1 cellular context compared by ENCODE assay signal in the genomic region with DNA sequence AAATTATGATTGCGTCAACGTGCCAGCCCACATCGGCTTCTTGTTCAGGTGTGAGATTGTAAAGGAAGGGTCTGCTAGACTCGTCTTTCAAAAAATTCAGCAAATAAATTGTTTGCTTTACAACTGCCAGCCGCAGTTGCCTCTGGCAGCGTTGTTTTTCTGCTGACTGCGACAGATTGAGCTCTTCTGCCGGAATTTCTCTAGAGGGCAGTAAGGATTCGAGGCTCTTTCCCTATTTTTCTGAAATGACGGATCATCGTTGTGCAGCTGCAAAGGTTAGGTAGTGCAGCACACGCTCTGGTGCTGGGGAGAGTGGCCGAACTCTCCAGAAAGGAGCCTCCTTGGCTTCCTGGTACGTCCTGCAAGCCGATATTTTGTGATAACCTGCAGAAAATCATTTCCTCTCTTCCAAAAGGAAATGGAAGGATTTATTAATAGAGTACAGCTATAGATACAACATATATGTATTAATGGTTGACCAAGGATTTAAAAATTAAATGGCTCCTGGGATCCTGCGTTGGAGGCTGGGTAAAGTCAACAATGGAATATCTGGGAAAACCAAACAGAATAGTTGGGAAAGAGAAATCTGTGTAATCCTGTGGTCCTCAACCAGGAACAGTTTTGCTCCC.
TF ChIP-seq lines count a peak whose summit lies in the region.

No MANE protein-coding gene starts in this region.

TF ChIP-seq in H1, 55 proteins besides CTCF, POLR2A, EP300 and RAD21:
- TF ChIP-seq FOSL1 (IDR thresholded peaks at IDR 0.05; ENCODE audit: insufficient read depth, low read depth, low read length) (no peak), CTBP2 (IDR thresholded peaks at IDR 0.05; ENCODE audit: borderline replicate concordance, insufficient read depth, insufficient read length, low read length) (no peak), TBP (IDR thresholded peaks at IDR 0.05; ENCODE audit: low read depth, low read length) (no peak), MAFK (IDR thresholded peaks at IDR 0.05; ENCODE audit: low read depth, low read length) (peak; percentile 90), TEAD4 (IDR thresholded peaks at IDR 0.05; ENCODE audit: low read depth, low read length) (peak; percentile 75)
